8 cellular contexts compared by ENCODE assay signal in the genomic region with DNA sequence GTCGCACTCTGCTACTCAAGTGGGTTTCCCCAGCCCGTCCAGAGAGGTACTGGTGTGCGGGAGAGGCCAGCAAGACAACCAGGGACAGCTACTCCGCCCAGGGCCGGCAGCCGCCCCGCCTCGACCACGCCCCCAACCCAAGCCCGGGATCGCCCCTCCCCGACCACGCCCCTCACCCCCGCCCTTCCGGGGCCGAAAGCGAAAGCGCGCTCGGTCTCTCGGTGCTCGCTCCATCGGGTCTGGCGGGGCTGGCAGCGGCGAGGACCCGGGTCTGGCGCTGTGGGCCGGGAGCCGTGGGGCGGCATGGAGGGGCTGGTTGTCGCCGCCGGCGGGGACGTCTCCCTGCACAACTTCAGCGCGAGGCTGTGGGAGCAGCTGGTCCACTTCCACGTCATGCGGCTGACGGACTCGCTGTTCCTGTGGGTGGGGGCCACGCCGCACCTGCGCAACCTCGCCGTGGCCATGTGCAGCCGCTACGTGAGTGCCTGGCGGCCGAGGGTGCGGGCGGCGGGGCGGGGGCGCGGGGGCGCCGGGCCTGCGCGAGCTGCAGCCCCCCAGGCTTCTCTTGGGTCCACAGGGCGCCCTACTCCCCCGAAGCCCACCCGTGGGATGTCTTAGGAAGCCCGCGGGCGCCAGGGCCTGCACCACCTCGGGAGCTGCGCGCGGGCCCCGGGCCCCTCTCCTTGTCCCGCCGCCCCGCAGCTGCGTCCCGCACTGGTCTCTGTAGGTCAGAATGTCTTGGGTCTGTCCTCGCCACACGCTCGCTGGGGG. TPM values are rescaled to one million over a fixed set of nuclear protein-coding genes. Genes with fewer than 3 reads are reported as not detected.
DNase-seq lines count a peak whose midpoint lies in the region; ATAC-seq and TF ChIP-seq lines count a peak whose summit lies in the region.

A gene with protein sequence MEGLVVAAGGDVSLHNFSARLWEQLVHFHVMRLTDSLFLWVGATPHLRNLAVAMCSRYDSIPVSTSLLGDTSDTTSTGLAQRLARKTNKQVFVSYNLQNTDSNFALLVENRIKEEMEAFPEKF (plus strand): TSS at position 228 of the 771 bp plus-strand sequence. CDS start 76 bp downstream, at position 304.

- H2AFZ ChIP-seq in GM23338 (peak within 1 kb of the TSS; percentile 85), fibroblast of lung (ENCODE audit: low read length) (peak within 1 kb of the TSS; percentile 97)

- H3K79me2 ChIP-seq in DOHH2 (ENCODE audit: control insufficient read depth, low read length) (peaks cover 49% of the 10 kb centered on the region), GM23338 (replicated peaks; ENCODE audit: insufficient read depth) (peaks cover 50% of the 10 kb centered on the region), fibroblast of lung (ENCODE audit: control insufficient read depth, insufficient read depth, low read length) (peaks cover 42% of the 10 kb centered on the region)

- H3K9me2 ChIP-seq in DOHH2 (replicated peaks; ENCODE audit: control insufficient read depth, low read length), result no peaks in the 10 kb centered on the region
- no peaks in the 10 kb centered on the region for H3K9me2 ChIP-seq in GM23338 (ENCODE audit: insufficient read depth)

- H3K27me3 Mint-ChIP-seq in GM23338 (ENCODE audit: insufficient read depth, low read depth, poor library complexity), result peaks cover 17% of the 10 kb centered on the region
- H3K27me3 Mint-ChIP-seq in naive thymus-derived CD8-positive, alpha-beta T cell, result peaks cover 0 to 6% (median 0%) of the 10 kb centered on the region in 5 donors
- H3K27me3 Mint-ChIP-seq in stimulated activated memory B cell treated with anti-CD40 and anti-IgM and Interleukin-4, amounts not matched to agents 10 μg/mL and 1 μg/mL and 100 μg/mL, for 72 hours, result peaks cover 10% of the 10 kb centered on the region

- DNase-seq in GM23338 (ENCODE audit: low spot score) (peak; percentile 95), LNCaP clone FGC (ENCODE audit: low read depth) (peak; percentile 50), RPMI7951 (ENCODE audit: low read depth) (peak; percentile 87), fibroblast of lung (ENCODE audit: low read depth in 2 of 2) (peak; percentile 84 to 85)
- DNase-seq in activated T-helper 1 cell treated with anti-CD3 and anti-CD28 coated beads, Interleukin-2, amount 50 U/mL, for 16 hours (ENCODE audit: low read depth in 1 of 2, low spot score in 1 of 2), result peak; percentile 90 to 92
- peak; percentile 82 to 95 (median 91) for DNase-seq in naive thymus-derived CD8-positive, alpha-beta T cell

- no peak for TF ChIP-seq CTCF in DOHH2 (IDR thresholded peaks at IDR 0.05; ENCODE audit: low read depth, low read length, poor library complexity, severe bottlenecking)
- TF ChIP-seq CTCF in GM23338 (conservative IDR thresholded peaks at IDR 0.05; ENCODE audit: low read depth in 2 of 2), result peak in 1 of 2 experiments; percentile 20; a peak in 1 of 4 replicates
- TF ChIP-seq CTCF in LNCaP clone FGC (IDR thresholded peaks at IDR 0.05; ENCODE audit: control insufficient read depth, extremely low read depth, insufficient read depth), result 0 out of 2 replicates have a peak, but pooled peaks have one; percentile 0
- no peak for TF ChIP-seq CTCF in fibroblast of lung (conservative IDR thresholded peaks at IDR 0.05 in 1 of 2, IDR thresholded peaks at IDR 0.05 in 1 of 2; ENCODE audit: low read depth in 1 of 2, low read length in 2 of 2)

- H3K9ac ChIP-seq in fibroblast of lung (ENCODE audit: insufficient read depth, low read length), result peak within 1 kb of the TSS; percentile 72

- H3K36me3 ChIP-seq in DOHH2 (ENCODE audit: control insufficient read depth, low read length), result peaks cover 32% of the 10 kb centered on the region
- no peaks in the 10 kb centered on the region; the same call in 1 of the 2 replicates for H3K36me3 ChIP-seq in GM23338 (ENCODE audit: insufficient read depth)
- peaks cover 5% of the 10 kb centered on the region for H3K36me3 ChIP-seq in fibroblast of lung (ENCODE audit: control insufficient read depth, insufficient read depth, low read length)

- no peaks in the 10 kb centered on the region for H3F3A ChIP-seq in DOHH2 (ENCODE audit: control insufficient read depth, insufficient read depth)
- 0 out of 2 replicates have a peak, but pooled peaks cover 3% of the 10 kb centered on the region for H3F3A ChIP-seq in GM23338 (replicated peaks; ENCODE audit: low read depth)

- peaks cover 8% of the 10 kb centered on the region for H3K9me3 Mint-ChIP-seq in GM23338
- H3K9me3 Mint-ChIP-seq in naive thymus-derived CD8-positive, alpha-beta T cell, result peaks cover 0 to 1% (median 0%) of the 10 kb centered on the region in 9 donors
- H3K9me3 Mint-ChIP-seq in stimulated activated memory B cell treated with anti-CD40 and anti-IgM and Interleukin-4, amounts not matched to agents 10 μg/mL and 1 μg/mL and 100 μg/mL, for 72 hours, result peaks cover 5% of the 10 kb centered on the region

- H3K4me1 ChIP-seq in DOHH2 (ENCODE audit: control insufficient read depth, low read length) (peaks cover 14% of the 10 kb centered on the region), GM23338 (ENCODE audit: insufficient read depth) (peaks cover 21% of the 10 kb centered on the region), fibroblast of lung (ENCODE audit: control insufficient read depth, extremely low read depth, insufficient read depth, low read length) (peaks cover 4% of the 10 kb centered on the region)

- ATAC-seq in GM23338, result peak; percentile 89
- peak; percentile 80 to 83 for ATAC-seq in naive thymus-derived CD8-positive, alpha-beta T cell
- ATAC-seq in stimulated activated memory B cell treated with anti-CD40 and anti-IgM and Interleukin-4, amounts not matched to agents 10 μg/mL and 1 μg/mL and 100 μg/mL, for 72 hours, result peak; percentile 91

- peaks cover 6% of the 10 kb centered on the region; the same call in 1 of the 2 replicates for H3K9me3 ChIP-seq in DOHH2 (ENCODE audit: control insufficient read depth, insufficient read depth, low read length)
- no peaks in the 10 kb centered on the region for H3K9me3 ChIP-seq in fibroblast of lung (ENCODE audit: control insufficient read depth, insufficient read depth, low read depth, low read length)

- peaks cover 27% of the 10 kb centered on the region for H3K4me1 Mint-ChIP-seq in GM23338
- H3K4me1 Mint-ChIP-seq in naive thymus-derived CD8-positive, alpha-beta T cell, result peaks cover 29 to 44% (median 41%) of the 10 kb centered on the region in 4 donors
- H3K4me1 Mint-ChIP-seq in stimulated activated memory B cell treated with anti-CD40 and anti-IgM and Interleukin-4, amounts not matched to agents 10 μg/mL and 1 μg/mL and 100 μg/mL, for 72 hours, result peaks cover 40% of the 10 kb centered on the region

- H3K27ac ChIP-seq in DOHH2 (ENCODE audit: low read depth, low read length), result peak within 1 kb of the TSS; percentile 21
- no peak within 1 kb of the TSS for H3K27ac ChIP-seq in GM23338 (ENCODE audit: low read depth)
- peak within 1 kb of the TSS; percentile 66 for H3K27ac ChIP-seq in fibroblast of lung (ENCODE audit: insufficient read depth, low read length)

- H4K20me1 ChIP-seq in DOHH2 (ENCODE audit: control insufficient read depth, insufficient read depth, low read depth, low read length), result no peaks in the 10 kb centered on the region; the same call in 1 of the 2 replicates
- H4K20me1 ChIP-seq in GM23338 (replicated peaks; ENCODE audit: insufficient read depth), result peaks cover 21% of the 10 kb centered on the region
- H4K20me1 ChIP-seq in fibroblast of lung (ENCODE audit: control insufficient read depth, extremely low read depth, insufficient read depth, low read length), result no peaks in the 10 kb centered on the region

- peaks cover 28% of the 10 kb centered on the region for H3K36me3 Mint-ChIP-seq in GM23338 (ENCODE audit: low read depth)
- H3K36me3 Mint-ChIP-seq in naive thymus-derived CD8-positive, alpha-beta T cell, result peaks cover 3 to 10% (median 7%) of the 10 kb centered on the region in 3 donors
- H3K36me3 Mint-ChIP-seq in stimulated activated memory B cell treated with anti-CD40 and anti-IgM and Interleukin-4, amounts not matched to agents 10 μg/mL and 1 μg/mL and 100 μg/mL, for 72 hours, result peaks cover 13% of the 10 kb centered on the region

- H3K4me3 Mint-ChIP-seq in GM23338, result peak within 1 kb of the TSS; percentile 99
- peak within 1 kb of the TSS; percentile 93 to 100 (median 97) for H3K4me3 Mint-ChIP-seq in naive thymus-derived CD8-positive, alpha-beta T cell
- peak within 1 kb of the TSS; percentile 92 for H3K4me3 Mint-ChIP-seq in stimulated activated memory B cell treated with anti-CD40 and anti-IgM and Interleukin-4, amounts not matched to agents 10 μg/mL and 1 μg/mL and 100 μg/mL, for 72 hours

- H3K27ac Mint-ChIP-seq in GM23338, result peak within 1 kb of the TSS; percentile 90
- H3K27ac Mint-ChIP-seq in naive thymus-derived CD8-positive, alpha-beta T cell, result peak within 1 kb of the TSS; percentile 84 to 98 (median 94)
- H3K27ac Mint-ChIP-seq in stimulated activated memory B cell treated with anti-CD40 and anti-IgM and Interleukin-4, amounts not matched to agents 10 μg/mL and 1 μg/mL and 100 μg/mL, for 72 hours, result peak within 1 kb of the TSS; percentile 80

- no peaks in the 10 kb centered on the region for H3K27me3 ChIP-seq in DOHH2 (ENCODE audit: control insufficient read depth, low read length)
- no peaks in the 10 kb centered on the region for H3K27me3 ChIP-seq in GM23338 (ENCODE audit: insufficient read depth)
- peaks cover 14% of the 10 kb centered on the region for H3K27me3 ChIP-seq in fibroblast of lung (ENCODE audit: control insufficient read depth, insufficient read depth, low read length)

- H3K4me3 ChIP-seq in DOHH2 (ENCODE audit: low read length) (peak within 1 kb of the TSS; percentile 75), GM23338 (peak within 1 kb of the TSS; percentile 94), LNCaP clone FGC (ENCODE audit: low read depth, low read length) (peak within 1 kb of the TSS; percentile 91), fibroblast of lung (replicated peaks in 1 of 4; ENCODE audit: control extremely low read depth in 1 of 4, insufficient read depth in 1 of 4, low read depth in 3 of 4, low read length in 4 of 4) (peak within 1 kb of the TSS; percentile 71 to 94 (median 82))

- POLR2A ChIA-PET in naive thymus-derived CD8-positive, alpha-beta T cell (lab: Charles Lee), result interaction anchor here (0.5 to 2.2 kb wide), 16 partner anchors 28 to 1744 kb away, joined by 3 to 9 read pairs (median 3); a partner anchor contains a TSS

- H3K4me2 ChIP-seq in DOHH2 (ENCODE audit: low read length) (peak within 1 kb of the TSS; percentile 87), GM23338 (peak within 1 kb of the TSS; percentile 80), fibroblast of lung (ENCODE audit: extremely low read depth, insufficient read depth, low read length) (peak within 1 kb of the TSS; percentile 92)

TF ChIP-seq in GM23338, 12 proteins besides CTCF, POLR2A, EP300 and RAD21 (continues in another document):
- TF ChIP-seq EZH2phosphoT487 (IDR thresholded peaks at IDR 0.05; ENCODE audit: unreplicated experiment), result no peak

RNA-seq across cellular contexts. Expression of the gene that starts here (rescaled TPM):
- total RNA-seq in GM23338 (2014; rRNA removed; shearing (Covaris generic)), result 30.6 and 37.2 TPM in 2 replicates
- polyA plus RNA-seq in GM23338 (2016; fragmentation: Nextera tagmentation; extraction: Ambion mirVana) (168 and 180 TPM in 2 replicates), fibroblast of lung (12.5 and 17.5 TPM in 2 replicates)
- total RNA-seq in RPMI7951 (2014; rRNA removed; shearing (Covaris generic)), result 26.8 and 35.2 TPM in 2 replicates
- 24.4 and 34.2 TPM in 2 replicates for total RNA-seq in fibroblast of lung
- 22.5 and 34.9 TPM in 2 replicates for polyA plus RNA-seq in fibroblast of lung (2012)
- 7.3 and 21.7 TPM in 2 replicates for polyA minus RNA-seq in fibroblast of lung (ENCODE audit: low replicate concordance)
- 10 to 100 TPM; 39.2 to 39.4 TPM for total RNA-seq in naive thymus-derived CD8-positive, alpha-beta T cell
- polyA plus RNA-seq in naive thymus-derived CD8-positive, alpha-beta T cell, result 10 to 100 TPM; 66.4 to 69.4 (median 67.2) TPM
